In the genomic region with DNA sequence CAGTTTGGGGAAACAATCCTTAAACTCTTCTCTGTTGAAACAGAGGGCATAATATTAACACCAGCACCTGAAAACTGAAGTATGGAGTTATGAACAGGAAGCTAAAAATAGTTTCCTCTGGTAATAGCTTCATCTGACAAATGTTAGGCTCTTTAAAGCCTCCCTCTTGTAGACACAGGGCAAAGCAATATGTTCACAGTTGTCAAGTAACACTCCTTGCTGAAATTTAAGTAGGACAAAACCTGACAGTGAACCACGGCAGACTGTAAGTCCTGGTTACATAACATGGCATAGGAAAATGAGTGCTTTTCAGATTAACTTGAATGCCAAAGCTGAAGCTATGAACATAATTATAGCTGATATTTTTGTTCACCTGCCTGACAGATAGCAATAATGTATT, we compare ENCODE assay signal across 19 cellular contexts.
"Had no signal": no experiment of that assay in that cellular context is flagged by ENCODE, and none has a peak within 500 bp of the region (broad histone marks: within the 10 kb centered on the region; RNA-seq: fewer than 3 reads in every experiment).

No MANE protein-coding gene starts in this region.

- H3K9me3 Mint-ChIP-seq: activated naive CD8-positive, alpha-beta T cell treated with anti-CD3 and anti-CD28 coated beads for 36 hours; T-helper 2 cell treated with Interferon-gamma antibody and Interleukin-4, amounts not matched to agents 5 μg/mL and 100 μg/mL, for 36 hours had no signal

- H3K36me3 Mint-ChIP-seq: activated naive CD8-positive, alpha-beta T cell treated with anti-CD3 and anti-CD28 coated beads for 36 hours had no signal

- FAIRE-seq: endothelial cell of umbilical vein, TTC549 had no signal

- H3K36me3 ChIP-seq: esophagus muscularis mucosa, upper lobe of right lung had no signal

- ATAC-seq: left colon, sciatic nerve, upper lobe of right lung had no signal

- H3K4me1 Mint-ChIP-seq: activated naive CD8-positive, alpha-beta T cell treated with anti-CD3 and anti-CD28 coated beads for 36 hours; neural crest cell had no signal

- H3K9me3 ChIP-seq: esophagus muscularis mucosa, upper lobe of right lung had no signal

- DNase-seq: activated CD4-positive, alpha-beta T cell treated with anti-CD3 and anti-CD28 coated beads, Interleukin-2, amount 50 U/mL, for 4 hours; activated naive CD4-positive, alpha-beta T cell; activated naive CD8-positive, alpha-beta T cell treated with anti-CD3 and anti-CD28 coated beads for 36 hours; amniotic stem cell; dermis blood vessel endothelial cell; effector memory CD4-positive, alpha-beta T cell; islet precursor cell; left colon; mammary epithelial cell; stimulated activated naive CD4-positive, alpha-beta T cell; upper lobe of right lung had no signal

- H3K4me3 ChIP-seq: esophagus muscularis mucosa, hepatocyte, upper lobe of right lung had no signal

- H3K27ac ChIP-seq: hepatocyte, upper lobe of right lung had no signal

- H3K27ac Mint-ChIP-seq: activated naive CD8-positive, alpha-beta T cell treated with anti-CD3 and anti-CD28 coated beads for 36 hours; progenitor cell of endocrine pancreas; T-helper 2 cell treated with Interferon-gamma antibody and Interleukin-4, amounts not matched to agents 5 μg/mL and 100 μg/mL, for 36 hours had no signal

- H3K4me1 ChIP-seq: upper lobe of right lung had no signal

- H3K27me3 ChIP-seq: esophagus muscularis mucosa, hepatocyte, upper lobe of right lung had no signal

- H3K27me3 Mint-ChIP-seq: progenitor cell of endocrine pancreas had no signal

- H3K4me3 Mint-ChIP-seq: activated naive CD8-positive, alpha-beta T cell treated with anti-CD3 and anti-CD28 coated beads for 36 hours; neural crest cell; T-helper 2 cell treated with Interferon-gamma antibody and Interleukin-4, amounts not matched to agents 5 μg/mL and 100 μg/mL, for 36 hours had no signal
